26 cellular contexts compared by ENCODE assay signal in genomic region chr15:75533945-75534344, GRCh38. TPM values are rescaled to one million over a fixed set of nuclear protein-coding genes. Genes with fewer than 3 reads are reported as not detected.
DNase-seq lines count a peak whose midpoint lies in the region; ATAC-seq and TF ChIP-seq lines count a peak whose summit lies in the region.
"Had no signal": no experiment of that assay in that cellular context is flagged by ENCODE, and none has a peak within 500 bp of the region (broad histone marks: within the 10 kb centered on the region; RNA-seq: fewer than 3 reads in every experiment).

No MANE protein-coding gene starts in this region.

- H3K27me3 ChIP-seq in heart left ventricle (no peaks in the 10 kb centered on the region), right cardiac atrium (ENCODE audit: control insufficient read depth, insufficient read depth) (no peaks in the 10 kb centered on the region), uterus (no peaks in the 10 kb centered on the region)
- H3K27me3 ChIP-seq: BE2C, colonic mucosa, hepatocyte had no signal

- H3K9me3 ChIP-seq in heart left ventricle (no peaks in the 10 kb centered on the region), right cardiac atrium (ENCODE audit: control insufficient read depth, low read length) (no peaks in the 10 kb centered on the region), T-helper 17 cell (ENCODE audit: control insufficient read depth, low read length, poor library complexity, severe bottlenecking) (no peaks in the 10 kb centered on the region), uterus (no peaks in the 10 kb centered on the region)
- H3K9me3 ChIP-seq: BE2C, colonic mucosa, SK-N-SH had no signal

- H3K4me1 ChIP-seq in heart left ventricle (peaks cover 0 to 36% (median 28%) of the 10 kb centered on the region in 12 donors), right cardiac atrium (ENCODE audit: control insufficient read depth, insufficient read depth, low read length) (peaks cover 8% of the 10 kb centered on the region), uterus (peaks cover 3 to 9% of the 10 kb centered on the region in 2 donors)
- H3K4me1 ChIP-seq: BE2C had no signal

- ATAC-seq in heart left ventricle (no peak), right cardiac atrium (no peak), T-helper 17 cell (no peak), HG02973 (IDR thresholded peaks at IDR 0.05; ENCODE audit: unreplicated experiment) (no peak)
- ATAC-seq: activated T-cell treated with anti-CD3 and anti-CD28 coated beads, Interleukin-2, amount 50 U/mL, for 4 hours; left colon; sciatic nerve had no signal

- no peak for TF ChIP-seq CTCF in heart left ventricle (IDR thresholded peaks at IDR 0.05)
- no peak for TF ChIP-seq CTCF in uterus (IDR thresholded peaks at IDR 0.05)

- H3K27me3 Mint-ChIP-seq in T-helper 17 cell (no peaks in the 10 kb centered on the region), immature natural killer cell (ENCODE audit: low read depth in 3 of 3) (no peaks in the 10 kb centered on the region)
- H3K27me3 Mint-ChIP-seq: stimulated activated naive CD8-positive, alpha-beta T cell treated with anti-CD3 and anti-CD28 coated beads, Interleukin-15, Interleukin-2, amounts not matched to agents 100 ng/mL and 50 ng/mL, for 24 hours had no signal

- no peaks in the 10 kb centered on the region for H3K9me3 Mint-ChIP-seq in immature natural killer cell
- H3K9me3 Mint-ChIP-seq: activated T-cell treated with anti-CD3 and anti-CD28 coated beads, Interleukin-2, amount 50 U/mL, for 4 hours; stimulated activated naive CD8-positive, alpha-beta T cell treated with anti-CD3 and anti-CD28 coated beads, Interleukin-15, Interleukin-2, amounts not matched to agents 100 ng/mL and 50 ng/mL, for 24 hours had no signal

- H3K36me3 Mint-ChIP-seq in T-helper 17 cell (ENCODE audit: low read depth) = no peaks in the 10 kb centered on the region
- peaks cover 0 to 4% (median 3%) of the 10 kb centered on the region in 3 donors for H3K36me3 Mint-ChIP-seq in immature natural killer cell

- intact Hi-C loops in heart left ventricle (cut with DNase I) (loop anchor here in 6 of 10 donors (2.0 to 10.0 kb wide), 3 partner anchors 43 to 91 kb away; partner anchors contain the start of genes PTPN9 (in 6 of the 6) and SNUPN (in 1 of the 6)), right cardiac atrium (cut with DNase I) (no loop called here), uterus (cut with DNase I; ENCODE audit: low total_unique reads) (no loop called here)

- no peaks in the 10 kb centered on the region for H3K36me3 ChIP-seq in heart left ventricle
- no peaks in the 10 kb centered on the region for H3K36me3 ChIP-seq in uterus
- H3K36me3 ChIP-seq: BE2C, colonic mucosa had no signal

- H3K27ac Mint-ChIP-seq in T-helper 17 cell = peak overlapping the region; percentile 85
- H3K27ac Mint-ChIP-seq in immature natural killer cell = peak overlapping the region in 4 of 6 donors; percentile 14 to 61 (median 40)
- H3K27ac Mint-ChIP-seq: stimulated activated naive CD8-positive, alpha-beta T cell treated with anti-CD3 and anti-CD28 coated beads, Interleukin-15, Interleukin-2, amounts not matched to agents 100 ng/mL and 50 ng/mL, for 24 hours had no signal

- peak overlapping the region in 7 of 12 donors; percentile 15 to 82 (median 72) for H3K27ac ChIP-seq in heart left ventricle
- no peak overlapping the region for H3K27ac ChIP-seq in right cardiac atrium (ENCODE audit: low read length)
- peak overlapping the region; percentile 52 to 76 for H3K27ac ChIP-seq in uterus
- H3K27ac ChIP-seq: colonic mucosa, hepatocyte had no signal

- H3K4me1 Mint-ChIP-seq in T-helper 17 cell = peaks cover 20% of the 10 kb centered on the region
- H3K4me1 Mint-ChIP-seq in immature natural killer cell = peaks cover 24 to 41% of the 10 kb centered on the region in 2 donors

- H3K4me3 ChIP-seq in heart left ventricle = no peak overlapping the region
- no peak overlapping the region for H3K4me3 ChIP-seq in right cardiac atrium (ENCODE audit: low read length)
- H3K4me3 ChIP-seq in uterus = no peak overlapping the region
- H3K4me3 ChIP-seq: colonic mucosa, hepatocyte had no signal

- no peak for DNase-seq in heart left ventricle
- DNase-seq in right cardiac atrium = no peak
- no peak for DNase-seq in T-helper 17 cell
- DNase-seq in immature natural killer cell = no peak
- DNase-seq in uterus = no peak
- no peak for DNase-seq in central memory CD4-positive, alpha-beta T cell
- DNase-seq in DMS 273 treated with DMSO at 0.1 percent for 48 hours (lab: John Stamatoyannopoulos, UW) = no peak
- DNase-seq: activated CD4-positive, alpha-beta T cell treated with anti-CD3 and anti-CD28 coated beads, Interleukin-2, amount 50 U/mL, for 1 hour; activated T-cell treated with anti-CD3 and anti-CD28 coated beads, Interleukin-2, amount 50 U/mL, for 4 hours; BE2C; colonic mucosa; COR-L47; effector memory CD4-positive, alpha-beta T cell; foreskin fibroblast; left colon; mesenchymal stem cell; MM.1S; NCI-H1436; NCI-H2107; NCI-H446 treated with DMSO at 0.1 percent for 48 hours; posterior cingulate gyrus; SK-N-SH had no signal

- no peak overlapping the region for H3K4me3 Mint-ChIP-seq in T-helper 17 cell
- H3K4me3 Mint-ChIP-seq in immature natural killer cell = no peak overlapping the region
- H3K4me3 Mint-ChIP-seq: activated T-cell treated with anti-CD3 and anti-CD28 coated beads, Interleukin-2, amount 50 U/mL, for 4 hours; stimulated activated naive CD8-positive, alpha-beta T cell treated with anti-CD3 and anti-CD28 coated beads, Interleukin-15, Interleukin-2, amounts not matched to agents 100 ng/mL and 50 ng/mL, for 24 hours had no signal

- 89 to 96% (median 91%) methylated on average over 1 of the region's 1 CpG for WGBS in heart left ventricle, 4 donors
- 83% methylated on average over 1 of the region's 1 CpG for WGBS in right cardiac atrium

- TF ChIP-seq POLR2A in heart left ventricle (IDR thresholded peaks at IDR 0.05) (no peak), uterus (IDR thresholded peaks at IDR 0.05) (no peak)

RNA-seq across cellular contexts. Expression of gene PTPN9, which starts 45.2 kb away (rescaled TPM):
- total RNA-seq in heart left ventricle (10 to 100 TPM in 3 of 9 donors, 1 to 10 TPM in 6; 4.6 to 16.8 (median 8.8) TPM), right cardiac atrium (10 to 100 TPM in 1 of 4 donors, 1 to 10 TPM in 3; 8.9 to 16.0 (median 9.6) TPM), T-helper 17 cell (10 to 100 TPM; 19.8 to 21.6 TPM), uterus (10 to 100 TPM in 2 of 4 donors, 1 to 10 TPM in 2; 5.6 to 33.0 (median 18.9) TPM)
- polyA plus RNA-seq in heart left ventricle (1 to 10 TPM; 2.4 to 7.7 TPM), right cardiac atrium (4.5 TPM), immature natural killer cell (10 to 100 TPM; 22.6 to 34.6 (median 31.2) TPM)

Comparison
In these comparisons a context has a peak if more than half of its experiments do, and no peak if none do; other contexts are left out.
1. intact Hi-C loops: an anchor here in heart left ventricle (2.0 to 10.0 kb wide); none called in right cardiac atrium and uterus.